Comparison of ENCODE assay signal across 1 cellular context in the genomic region with DNA sequence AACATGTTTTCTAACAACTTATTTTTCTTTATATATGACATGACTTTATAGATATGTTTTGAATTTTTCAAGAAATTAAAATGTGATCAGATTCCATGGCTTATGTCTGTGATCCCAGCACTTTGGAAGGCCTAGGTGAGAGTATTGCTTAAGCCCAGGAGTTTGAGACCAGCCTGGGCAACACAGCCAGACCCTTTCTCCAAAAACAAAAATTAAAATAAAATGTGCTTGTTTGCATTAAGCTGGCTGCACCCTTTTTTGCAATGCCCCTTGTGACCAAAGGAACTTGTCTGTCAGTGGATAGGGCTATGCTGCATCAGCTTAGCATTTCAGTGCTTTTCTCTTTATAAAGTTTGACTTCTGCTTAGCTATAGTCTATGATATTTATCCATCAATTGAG.
TF ChIP-seq lines count a peak whose summit lies in the region.

No MANE protein-coding gene starts in this region.

TF ChIP-seq in K562, 482 proteins besides CTCF, POLR2A, EP300 and RAD21:
- TF ChIP-seq ZNF121 (CRISPR knock-in tag; conservative IDR thresholded peaks at IDR 0.05) (peak; percentile 30; the same call in 1 of the 2 replicates), RHOXF2B (CRISPR knock-in tag; conservative IDR thresholded peaks at IDR 0.05) (no peak)
